ENCODE assay signal across 8 cellular contexts in the genomic region with DNA sequence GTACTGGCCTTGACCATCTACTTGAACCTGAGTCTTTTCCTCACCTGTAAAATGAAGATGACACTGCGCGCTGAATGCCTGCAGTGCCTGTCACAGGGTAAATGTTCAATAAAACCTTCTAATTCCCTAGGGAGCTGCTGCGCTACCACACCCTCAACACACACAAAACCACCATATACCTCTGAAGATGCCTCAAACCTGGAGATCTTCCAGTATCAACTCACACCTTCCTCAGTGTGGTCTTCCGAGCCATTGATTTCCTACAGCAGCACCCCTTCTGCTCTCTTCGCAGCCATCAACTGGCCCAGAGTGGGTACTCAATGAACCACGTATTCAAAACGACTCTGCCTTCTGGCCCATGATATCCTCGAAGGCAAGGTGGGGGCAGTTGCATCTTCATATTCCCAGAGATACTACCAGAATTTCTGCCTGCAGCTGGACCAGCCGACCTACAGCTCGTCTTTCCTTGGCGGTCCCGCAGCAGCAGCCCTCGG. TPM values are rescaled to one million over a fixed set of nuclear protein-coding genes. Genes with fewer than 3 reads are reported as not detected.
DNase-seq lines count a peak whose midpoint lies in the region; ATAC-seq and TF ChIP-seq lines count a peak whose summit lies in the region.

No MANE protein-coding gene starts in this region.

- no peaks in the 10 kb centered on the region for H3K9me3 Mint-ChIP-seq in activated B cell treated with CpG ODN at 0.5 μM for 24 hours
- H3K9me3 Mint-ChIP-seq in stimulated activated naive B cell treated with anti-CD40 and anti-IgM and Interleukin-4, amounts not matched to agents 10 μg/mL and 1 μg/mL and 100 μg/mL, for 72 hours: no peaks in the 10 kb centered on the region

- peak overlapping the region; percentile 96 for H3K27ac ChIP-seq in A673 (ENCODE audit: low read depth, low read length, poor library complexity, severe bottlenecking)

- no TSS peak for BruUV-seq in A673 (replicated peaks; lab: Mats Ljungman, UMichigan)

- no peaks in the 10 kb centered on the region for H3K27me3 Mint-ChIP-seq in activated B cell treated with CpG ODN at 0.5 μM for 24 hours
- no peaks in the 10 kb centered on the region for H3K27me3 Mint-ChIP-seq in stimulated activated naive B cell treated with anti-CD40 and anti-IgM and Interleukin-4, amounts not matched to agents 10 μg/mL and 1 μg/mL and 100 μg/mL, for 72 hours

- TF ChIP-seq CTCF in A673 (conservative IDR thresholded peaks at IDR 0.05; ENCODE audit: low read depth, low read length): no peak
- no peak for TF ChIP-seq CTCF in activated B cell treated with CpG ODN at 0.5 μM for 24 hours (IDR thresholded peaks at IDR 0.05)

- peaks cover 48% of the 10 kb centered on the region for H3K4me1 Mint-ChIP-seq in activated B cell treated with CpG ODN at 0.5 μM for 24 hours
- peaks cover 27 to 58% of the 10 kb centered on the region in 2 donors for H3K4me1 Mint-ChIP-seq in stimulated activated naive B cell treated with anti-CD40 and anti-IgM and Interleukin-4, amounts not matched to agents 10 μg/mL and 1 μg/mL and 100 μg/mL, for 72 hours

- H3K4me1 ChIP-seq in A673 (ENCODE audit: insufficient read depth, low read length, poor library complexity, severe bottlenecking): peaks cover 24% of the 10 kb centered on the region

- POLR2A ChIA-PET in A673 (lab: Charles Lee; ENCODE audit: low non-redundant PET) (no interaction called here), activated B cell treated with CpG ODN at 0.5 μM for 24 hours (lab: Charles Lee) (interaction anchor here (0.6 to 2.5 kb wide), 20 partner anchors 8 to 1284 kb away, joined by 3 to 21 read pairs (median 4); a partner anchor contains a TSS)

- intact Hi-C loops in A673 (cut with micrococcal nuclease; ENCODE audit: unreplicated experiment) (no loop called here), activated B cell treated with CpG ODN at 0.5 μM for 24 hours (cut with micrococcal nuclease) (loop anchor here (1.0 to 5.0 kb wide), 9 partner anchors 30 to 640 kb away; a partner anchor contains a TSS)

- H3K36me3 ChIP-seq in A673 (ENCODE audit: insufficient read depth, low read length, poor library complexity, severe bottlenecking): peaks cover 45% of the 10 kb centered on the region

- ATAC-seq in GM21619 (IDR thresholded peaks at IDR 0.05; ENCODE audit: unreplicated experiment): peak; percentile 6
- ATAC-seq in activated B cell treated with CpG ODN at 0.5 μM for 24 hours (ENCODE audit: low read depth): peak; percentile 3
- peak; percentile 7 to 10 for ATAC-seq in stimulated activated naive B cell treated with anti-CD40 and anti-IgM and Interleukin-4, amounts not matched to agents 10 μg/mL and 1 μg/mL and 100 μg/mL, for 72 hours (replicated peaks)
- no peak for ATAC-seq in HG03378 (IDR thresholded peaks at IDR 0.05; ENCODE audit: unreplicated experiment)

- CTCF ChIA-PET in A673 (lab: Charles Lee): no interaction called here
- CTCF ChIA-PET in activated B cell treated with CpG ODN at 0.5 μM for 24 hours (lab: Charles Lee): interaction anchor here (1.5 to 3.1 kb wide), 3 partner anchors 30 to 134 kb away, joined by 8 to 18 read pairs (median 18); no protein-coding TSS in a partner anchor

- peak overlapping the region; percentile 100 for H3K27ac Mint-ChIP-seq in activated B cell treated with CpG ODN at 0.5 μM for 24 hours
- peak overlapping the region; percentile 100 for H3K27ac Mint-ChIP-seq in stimulated activated naive B cell treated with anti-CD40 and anti-IgM and Interleukin-4, amounts not matched to agents 10 μg/mL and 1 μg/mL and 100 μg/mL, for 72 hours

- DNase-seq in A673 (ENCODE audit: low spot score): no peak
- no peak for DNase-seq in activated B cell treated with CpG ODN at 0.5 μM for 24 hours
- peak; percentile 17 for DNase-seq in hepatic stellate cell (ENCODE audit: low spot score)
- no peak for DNase-seq in stimulated activated naive B cell treated with anti-CD40 and anti-IgM and Interleukin-4, amounts not matched to agents 10 μg/mL and 1 μg/mL and 100 μg/mL, for 72 hours
- no peak for DNase-seq in SIG-M5 (lab: John Stamatoyannopoulos, UW)
- DNase-seq in stimulated activated CD4-positive, alpha-beta T cell treated with anti-CD3 and anti-CD28 coated beads, Interleukin-1b, Interleukin-23, amount 100 ng/mL, for 48 hours: no peak

- no peaks in the 10 kb centered on the region for H3K27me3 ChIP-seq in A673 (replicated peaks; ENCODE audit: insufficient read depth, low read depth, low read length, poor library complexity)

- peak overlapping the region; percentile 96 for H3K4me3 Mint-ChIP-seq in activated B cell treated with CpG ODN at 0.5 μM for 24 hours
- H3K4me3 Mint-ChIP-seq in stimulated activated naive B cell treated with anti-CD40 and anti-IgM and Interleukin-4, amounts not matched to agents 10 μg/mL and 1 μg/mL and 100 μg/mL, for 72 hours: peak overlapping the region; percentile 95 to 97

- H3K36me3 Mint-ChIP-seq in activated B cell treated with CpG ODN at 0.5 μM for 24 hours (ENCODE audit: low read depth): peaks cover 60% of the 10 kb centered on the region
- H3K36me3 Mint-ChIP-seq in stimulated activated naive B cell treated with anti-CD40 and anti-IgM and Interleukin-4, amounts not matched to agents 10 μg/mL and 1 μg/mL and 100 μg/mL, for 72 hours: peaks cover 40 to 54% of the 10 kb centered on the region in 2 donors

- no peaks in the 10 kb centered on the region for H3K9me3 ChIP-seq in A673 (ENCODE audit: low read depth, low read length, poor library complexity, severe bottlenecking)

- peak overlapping the region; percentile 91 for H3K4me3 ChIP-seq in A673 (ENCODE audit: low read depth, low read length, poor library complexity, severe bottlenecking)

RNA-seq across cellular contexts. Expression of a gene that starts 0.7 kb away (rescaled TPM):
- 1,684 and 1,701 TPM in 2 replicates for total RNA-seq in A673 (2021)
- total RNA-seq in activated B cell treated with CpG ODN at 0.5 μM for 24 hours: 2,996 and 3,448 TPM in 2 replicates

RNA-seq across cellular contexts. Expression of a gene that starts 44.2 kb away (rescaled TPM):
- total RNA-seq in A673 (2021) (7.6 and 8.2 TPM in 2 replicates), activated B cell treated with CpG ODN at 0.5 μM for 24 hours (0.22 and 0.42 TPM in 2 replicates)
